In the genomic region with DNA sequence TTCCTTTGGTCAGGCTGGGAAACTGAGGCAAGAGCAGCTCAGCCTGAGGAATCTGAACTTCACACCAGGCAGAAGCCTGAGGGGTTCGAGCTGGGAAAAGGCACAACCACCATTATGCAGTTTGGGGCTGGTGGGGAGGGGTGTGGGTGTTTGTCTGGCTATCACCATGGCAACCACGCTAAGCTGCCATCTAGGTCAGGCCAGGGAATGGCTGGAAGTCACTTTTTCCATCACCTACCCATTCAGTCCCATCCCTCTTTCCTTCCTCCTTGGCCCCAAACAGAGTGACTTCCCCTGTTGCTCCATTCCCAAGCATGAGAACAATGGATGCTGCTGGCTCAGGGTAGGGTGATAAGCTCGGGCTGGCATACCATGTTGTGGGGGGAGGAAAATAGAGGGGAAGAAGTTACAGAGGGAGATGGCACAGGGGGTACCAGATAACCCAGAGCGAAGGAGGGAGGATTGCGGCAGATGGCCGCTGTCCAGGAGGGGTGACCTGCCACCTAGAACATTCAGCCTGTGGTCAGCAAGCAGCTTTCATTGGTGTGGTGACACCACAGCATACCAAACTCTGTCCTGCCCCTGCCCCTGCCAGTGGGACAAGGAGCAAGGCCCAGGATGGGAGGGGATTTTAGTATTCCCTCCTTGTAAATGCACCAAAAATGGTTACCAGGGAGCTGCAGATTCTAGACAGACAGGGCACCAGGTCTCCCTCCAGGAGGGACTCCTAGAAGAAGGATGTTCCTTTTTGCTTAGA, we compare ENCODE assay signal across 13 cellular contexts. TPM values are rescaled to one million over a fixed set of nuclear protein-coding genes. Genes with fewer than 3 reads are reported as not detected.
A peak's percentile ranks its signal among the peaks of the same experiment; 100 is the strongest.
DNase-seq lines count a peak whose midpoint lies in the region; ATAC-seq and TF ChIP-seq lines count a peak whose summit lies in the region.
"Had no signal": no experiment of that assay in that cellular context is flagged by ENCODE, and none has a peak within 500 bp of the region (broad histone marks: within the 10 kb centered on the region; RNA-seq: fewer than 3 reads in every experiment).

No MANE protein-coding gene starts in this region.

- ATAC-seq in GM21529 (IDR thresholded peaks at IDR 0.05; ENCODE audit: unreplicated experiment): no peak
- no peak for ATAC-seq in activated CD4-positive, alpha-beta T cell treated with anti-CD3 and anti-CD28 coated beads for 36 hours
- ATAC-seq: pancreas had no signal

- no peak overlapping the region for H3K4me3 Mint-ChIP-seq in activated CD4-positive, alpha-beta T cell treated with anti-CD3 and anti-CD28 coated beads for 36 hours
- H3K4me3 Mint-ChIP-seq in activated CD4-positive, alpha-beta T cell treated with anti-CD3 and anti-CD28 coated beads, Interleukin-2, amount 10 ng/mL, durations not matched to agents 7 days and 5 days: no peak overlapping the region

- no peaks in the 10 kb centered on the region for H3K9me3 ChIP-seq in esophagus (ENCODE audit: control insufficient read depth in 2 of 2, insufficient read depth in 1 of 2, low read depth in 1 of 2, low read length in 1 of 2)
- H3K9me3 ChIP-seq in osteoblast (ENCODE audit: low read depth, low read length): no peaks in the 10 kb centered on the region
- H3K9me3 ChIP-seq: pancreas, tibial nerve had no signal

- TF ChIP-seq CTCF in C4-2B (conservative IDR thresholded peaks at IDR 0.05) (no peak), osteoblast (IDR thresholded peaks at IDR 0.05; ENCODE audit: extremely low read depth, low read depth, low read length) (no peak)

- peak; percentile 45 for DNase-seq in LoVo (ENCODE audit: low spot score)
- peak; percentile 78 for DNase-seq in osteoblast (ENCODE audit: insufficient read length, low spot score, missing footprints)
- no peak for DNase-seq in activated CD4-positive, alpha-beta T cell treated with anti-CD3 and anti-CD28 coated beads for 36 hours
- DNase-seq in caudate nucleus (lab: John Stamatoyannopoulos, UW): no peak
- DNase-seq in activated CD4-positive, alpha-beta T cell treated with anti-CD3 and anti-CD28 coated beads, Interleukin-2, amount 10 ng/mL, durations not matched to agents 7 days and 5 days: no peak
- DNase-seq: activated CD8-positive, alpha-beta memory T cell treated with anti-CD3 and anti-CD28 coated beads, Interleukin-2, amount 50 U/mL, for 48 hours; AML-193; T1000 had no signal

- H3K4me3 ChIP-seq in esophagus (ENCODE audit: low read depth in 1 of 2, low read length in 2 of 2) (no peak overlapping the region), osteoblast (ENCODE audit: insufficient read depth, low read length) (no peak overlapping the region)
- H3K4me3 ChIP-seq: pancreas, tibial nerve had no signal

- no peaks in the 10 kb centered on the region for H4K20me1 ChIP-seq in osteoblast (ENCODE audit: insufficient read depth, low read length)

- intact Hi-C loops in activated CD4-positive, alpha-beta T cell treated with anti-CD3 and anti-CD28 coated beads for 36 hours (cut with DNase I, micrococcal nuclease): no loop called here

- H3K4me1 Mint-ChIP-seq in activated CD4-positive, alpha-beta T cell treated with anti-CD3 and anti-CD28 coated beads for 36 hours: peaks cover 18% of the 10 kb centered on the region
- H3K4me1 Mint-ChIP-seq in activated CD4-positive, alpha-beta T cell treated with anti-CD3 and anti-CD28 coated beads, Interleukin-2, amount 10 ng/mL, durations not matched to agents 7 days and 5 days: peaks cover 7% of the 10 kb centered on the region

- H3K36me3 ChIP-seq in esophagus (ENCODE audit: control insufficient read depth in 2 of 2, insufficient read depth in 2 of 2, low read length in 1 of 2) (no peaks in the 10 kb centered on the region), osteoblast (ENCODE audit: insufficient read depth, low read length) (no peaks in the 10 kb centered on the region)
- H3K36me3 ChIP-seq: pancreas, tibial nerve had no signal

- H3K27me3 ChIP-seq in esophagus (ENCODE audit: control insufficient read depth in 1 of 2, insufficient read depth in 2 of 2, low read length in 2 of 2) (no peaks in the 10 kb centered on the region), osteoblast (ENCODE audit: insufficient read depth, low read length) (peaks cover 9% of the 10 kb centered on the region)
- H3K27me3 ChIP-seq: pancreas, tibial nerve had no signal

- H3K4me1 ChIP-seq in esophagus (ENCODE audit: control insufficient read depth in 2 of 2, insufficient read depth in 2 of 2, low read length in 1 of 2) (peaks cover 7 to 27% of the 10 kb centered on the region in 2 donors), osteoblast (ENCODE audit: insufficient read depth, low read length) (peaks cover 8% of the 10 kb centered on the region)

- peaks cover 4% of the 10 kb centered on the region for H3K27me3 Mint-ChIP-seq in activated CD4-positive, alpha-beta T cell treated with anti-CD3 and anti-CD28 coated beads for 36 hours
- H3K27me3 Mint-ChIP-seq in activated CD4-positive, alpha-beta T cell treated with anti-CD3 and anti-CD28 coated beads, Interleukin-2, amount 10 ng/mL, durations not matched to agents 7 days and 5 days: peaks cover 26% of the 10 kb centered on the region

- no peaks in the 10 kb centered on the region for H3K79me2 ChIP-seq in osteoblast (ENCODE audit: insufficient read depth, low read length)

- no peak overlapping the region for H3K27ac Mint-ChIP-seq in activated CD4-positive, alpha-beta T cell treated with anti-CD3 and anti-CD28 coated beads for 36 hours
- H3K27ac Mint-ChIP-seq in activated CD4-positive, alpha-beta T cell treated with anti-CD3 and anti-CD28 coated beads, Interleukin-2, amount 10 ng/mL, durations not matched to agents 7 days and 5 days: no peak overlapping the region

- H3K4me2 ChIP-seq in osteoblast (ENCODE audit: insufficient read depth, low read length): no peak overlapping the region

- WGBS in esophagus, 2 donors: 57 to 72% methylated on average over 6 of the region's 6 CpGs

- H2AFZ ChIP-seq in osteoblast (ENCODE audit: low read length): no peak overlapping the region

- H3K27ac ChIP-seq in C4-2B (peak overlapping the region; percentile 1; the same call in 1 of the 2 replicates), esophagus (ENCODE audit: low read depth in 2 of 2, low read length in 1 of 2) (peak overlapping the region; percentile 91 to 94), osteoblast (ENCODE audit: low read depth, low read length) (no peak overlapping the region), caudate nucleus (ENCODE audit: low read depth, low read length) (no peak overlapping the region)
- H3K27ac ChIP-seq: pancreas had no signal

- CTCF ChIA-PET in activated CD4-positive, alpha-beta T cell treated with anti-CD3 and anti-CD28 coated beads for 36 hours (lab: Charles Lee): interaction anchor here (0.7 to 9.3 kb wide), 4 partner anchors 10 to 208 kb away, joined by 3 to 127 read pairs (median 6); no protein-coding TSS in a partner anchor
- CTCF ChIA-PET in activated CD4-positive, alpha-beta T cell treated with anti-CD3 and anti-CD28 coated beads, Interleukin-2, amount 10 ng/mL, durations not matched to agents 7 days and 5 days (lab: Charles Lee): interaction anchor here (0.6 to 1.6 kb wide), 5 partner anchors 9 to 284 kb away, joined by 3 to 8 read pairs (median 4); no protein-coding TSS in a partner anchor

- POLR2A ChIA-PET in activated CD4-positive, alpha-beta T cell treated with anti-CD3 and anti-CD28 coated beads for 36 hours (lab: Charles Lee): no interaction called here
- POLR2A ChIA-PET in activated CD4-positive, alpha-beta T cell treated with anti-CD3 and anti-CD28 coated beads, Interleukin-2, amount 10 ng/mL, durations not matched to agents 7 days and 5 days (lab: Charles Lee): no interaction called here

- no peaks in the 10 kb centered on the region for H3K9me3 Mint-ChIP-seq in activated CD4-positive, alpha-beta T cell treated with anti-CD3 and anti-CD28 coated beads for 36 hours (ENCODE audit: low read depth)
- H3K9me3 Mint-ChIP-seq in activated CD4-positive, alpha-beta T cell treated with anti-CD3 and anti-CD28 coated beads, Interleukin-2, amount 10 ng/mL, durations not matched to agents 7 days and 5 days: no peaks in the 10 kb centered on the region

- H3K36me3 Mint-ChIP-seq in activated CD4-positive, alpha-beta T cell treated with anti-CD3 and anti-CD28 coated beads for 36 hours (ENCODE audit: low read depth): no peaks in the 10 kb centered on the region
- H3K36me3 Mint-ChIP-seq in activated CD4-positive, alpha-beta T cell treated with anti-CD3 and anti-CD28 coated beads, Interleukin-2, amount 10 ng/mL, durations not matched to agents 7 days and 5 days (ENCODE audit: low read depth): no peaks in the 10 kb centered on the region

RNA-seq across cellular contexts. Expression of gene PLEKHG6, which starts 36.4 kb away (rescaled TPM):
- 10 to 100 TPM; 25.0 to 70.3 TPM for polyA plus RNA-seq in esophagus
- total RNA-seq in osteoblast: not detected in 2 replicates
- not detected for total RNA-seq in activated CD4-positive, alpha-beta T cell treated with anti-CD3 and anti-CD28 coated beads for 36 hours
- total RNA-seq in activated CD4-positive, alpha-beta T cell treated with anti-CD3 and anti-CD28 coated beads, Interleukin-2, amount 10 ng/mL, durations not matched to agents 7 days and 5 days: not detected

Comparison
In these comparisons a context has a peak if more than half of its experiments do, and no peak if none do; other contexts are left out.
1. H3K27ac ChIP-seq: peak in C4-2B (single experiment) and esophagus (2 of 2); none in osteoblast (single experiment) and caudate nucleus (single experiment).
2. DNase-seq: peak in LoVo (single experiment) and osteoblast (single experiment); none in activated CD4-positive, alpha-beta T cell treated with anti-CD3 and anti-CD28 coated beads for 36 hours (single experiment), caudate nucleus (0 of 61) and activated CD4-positive, alpha-beta T cell treated with anti-CD3 and anti-CD28 coated beads, Interleukin-2, amount 10 ng/mL, durations not matched to agents 7 days and 5 days (single experiment).